2 cellular contexts compared by ENCODE assay signal in the genomic region with DNA sequence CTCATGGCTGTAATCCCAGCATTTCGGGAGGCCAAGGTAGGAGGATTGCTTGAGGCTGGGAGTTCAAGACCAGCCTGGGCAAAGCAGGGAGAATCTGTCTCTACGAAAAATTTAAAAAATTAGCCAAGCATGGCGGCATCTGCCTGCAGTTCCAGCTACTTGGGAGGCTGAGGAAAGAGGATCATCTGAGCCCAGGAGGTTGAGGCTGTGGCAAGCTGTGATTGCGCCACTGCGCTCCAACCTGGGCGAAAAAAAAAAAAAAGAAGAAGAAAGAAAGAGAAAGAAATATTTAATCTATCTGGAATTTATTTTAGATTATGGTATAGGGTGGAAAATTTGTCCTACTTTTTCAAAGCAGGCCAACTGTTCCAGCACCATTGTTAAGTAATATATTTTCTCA.
TF ChIP-seq lines count a peak whose summit lies in the region.

No MANE protein-coding gene starts in this region.

TF ChIP-seq in K562, 482 proteins besides CTCF, POLR2A, EP300 and RAD21:
- TF ChIP-seq CC2D1A (IDR thresholded peaks at IDR 0.05): peak; percentile 77; the same call in 1 of the 2 replicates
- peak in 1 of 3 experiments; percentile 9 for TF ChIP-seq YY1 (IDR thresholded peaks at IDR 0.05; ENCODE audit: borderline replicate concordance in 1 of 3, control insufficient read depth in 1 of 3, extremely low read depth in 1 of 3, insufficient read depth in 3 of 3, insufficient read length in 1 of 3, insufficient replicate concordance in 2 of 3, low read depth in 1 of 3, low read length in 2 of 3)
- TF ChIP-seq, protein P1, sequence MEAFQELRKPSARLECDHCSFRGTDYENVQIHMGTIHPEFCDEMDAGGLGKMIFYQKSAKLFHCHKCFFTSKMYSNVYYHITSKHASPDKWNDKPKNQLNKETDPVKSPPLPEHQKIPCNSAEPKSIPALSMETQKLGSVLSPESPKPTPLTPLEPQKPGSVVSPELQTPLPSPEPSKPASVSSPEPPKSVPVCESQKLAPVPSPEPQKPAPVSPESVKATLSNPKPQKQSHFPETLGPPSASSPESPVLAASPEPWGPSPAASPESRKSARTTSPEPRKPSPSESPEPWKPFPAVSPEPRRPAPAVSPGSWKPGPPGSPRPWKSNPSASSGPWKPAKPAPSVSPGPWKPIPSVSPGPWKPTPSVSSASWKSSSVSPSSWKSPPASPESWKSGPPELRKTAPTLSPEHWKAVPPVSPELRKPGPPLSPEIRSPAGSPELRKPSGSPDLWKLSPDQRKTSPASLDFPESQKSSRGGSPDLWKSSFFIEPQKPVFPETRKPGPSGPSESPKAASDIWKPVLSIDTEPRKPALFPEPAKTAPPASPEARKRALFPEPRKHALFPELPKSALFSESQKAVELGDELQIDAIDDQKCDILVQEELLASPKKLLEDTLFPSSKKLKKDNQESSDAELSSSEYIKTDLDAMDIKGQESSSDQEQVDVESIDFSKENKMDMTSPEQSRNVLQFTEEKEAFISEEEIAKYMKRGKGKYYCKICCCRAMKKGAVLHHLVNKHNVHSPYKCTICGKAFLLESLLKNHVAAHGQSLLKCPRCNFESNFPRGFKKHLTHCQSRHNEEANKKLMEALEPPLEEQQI (IDR thresholded peaks at IDR 0.05): peak; percentile 43; the same call in 1 of the 2 replicates
- no peak for TF ChIP-seq SP1 (CRISPR knock-in tag; IDR thresholded peaks at IDR 0.05)
- TF ChIP-seq CBFA2T2 (conservative IDR thresholded peaks at IDR 0.05): no peak
- no peak for TF ChIP-seq ZNF445 (CRISPR knock-in tag; IDR thresholded peaks at IDR 0.05; ENCODE audit: low read depth)
- no peak for TF ChIP-seq ZNF354B (CRISPR knock-in tag; IDR thresholded peaks at IDR 0.05)
- TF ChIP-seq CEBPB (tag; IDR thresholded peaks at IDR 0.05): peak; percentile 54
- TF ChIP-seq TGIF2 (CRISPR knock-in tag; IDR thresholded peaks at IDR 0.05): no peak
- TF ChIP-seq RNF2 (IDR thresholded peaks at IDR 0.05): no peak
- TF ChIP-seq ZNF41 (CRISPR knock-in tag; conservative IDR thresholded peaks at IDR 0.05): no peak
- peak; percentile 88 for TF ChIP-seq ZBTB33 (CRISPR knock-in tag; IDR thresholded peaks at IDR 0.05)
- TF ChIP-seq CAMTA2 (CRISPR knock-in tag; conservative IDR thresholded peaks at IDR 0.05): no peak
- TF ChIP-seq FOXM1 (IDR thresholded peaks at IDR 0.05; ENCODE audit: low read depth): peak; percentile 35; the same call in 1 of the 2 replicates
- TF ChIP-seq FOXM1 (CRISPR knock-in tag; IDR thresholded peaks at IDR 0.05; ENCODE audit: low read depth): no peak

TF ChIP-seq in H1, 55 proteins besides CTCF, POLR2A, EP300 and RAD21:
- TF ChIP-seq JUND (IDR thresholded peaks at IDR 0.05; ENCODE audit: low read length) (no peak), CHD2 (IDR thresholded peaks at IDR 0.05; ENCODE audit: low read length) (no peak), CREB1 (IDR thresholded peaks at IDR 0.05) (no peak), NRF1 (IDR thresholded peaks at IDR 0.05; ENCODE audit: low read depth, low read length) (no peak), BACH1 (IDR thresholded peaks at IDR 0.05; ENCODE audit: low read length) (no peak), SIX5 (IDR thresholded peaks at IDR 0.05; ENCODE audit: low read depth, low read length) (no peak), CEBPB (IDR thresholded peaks at IDR 0.05; ENCODE audit: low read depth, low read length) (0 out of 2 replicates have a peak, but pooled peaks have one; percentile 13)
TF ChIP-seq in H1: peak in this region for 1.
